ENCODE assay signal across 18 cellular contexts in genomic region chr20:52532674-52533073, GRCh38.
DNase-seq lines count a peak whose midpoint lies in the region; ATAC-seq, FAIRE-seq and TF ChIP-seq lines count a peak whose summit lies in the region.
"Had no signal": no experiment of that assay in that cellular context is flagged by ENCODE, and none has a peak within 500 bp of the region (broad histone marks: within the 10 kb centered on the region; RNA-seq: fewer than 3 reads in every experiment).

No MANE protein-coding gene starts in this region.

- no peak overlapping the region for H3K27ac Mint-ChIP-seq in naive B cell
- H3K27ac Mint-ChIP-seq: CD4-positive, alpha-beta T cell had no signal

- TF ChIP-seq RAD21 in HepG2 (CRISPR knock-in tag; IDR thresholded peaks at IDR 0.05), result no peak

- ATAC-seq in HepG2 (no peak), right lobe of liver (no peak), naive B cell (ENCODE audit: low read depth in 2 of 2) (peak; percentile 37 to 53), foreskin keratinocyte (no peak)

- TF ChIP-seq POLR2A in HepG2 (IDR thresholded peaks at IDR 0.05; ENCODE audit: insufficient read depth in 1 of 2, low read depth in 2 of 2, low read length in 2 of 2), result no peak
- TF ChIP-seq POLR2A in right lobe of liver (IDR thresholded peaks at IDR 0.05), result no peak

- CTCF ChIA-PET in HepG2 (lab: Yijun Ruan, JAX; ENCODE audit: low intra/inter-chr PET ratio, low total read pairs), result no interaction called here

- H3K27me3 ChIP-seq in HepG2 (ENCODE audit: control insufficient read depth in 1 of 2, insufficient read depth in 2 of 2, low read length in 2 of 2), result no peaks in the 10 kb centered on the region
- no peaks in the 10 kb centered on the region for H3K27me3 ChIP-seq in right lobe of liver
- no peaks in the 10 kb centered on the region for H3K27me3 ChIP-seq in foreskin keratinocyte

- H3K4me2 ChIP-seq in HepG2 (ENCODE audit: low read depth, low read length), result no peak overlapping the region

- H3K4me1 ChIP-seq in HepG2 (ENCODE audit: insufficient read depth, low read length), result no peaks in the 10 kb centered on the region
- H3K4me1 ChIP-seq in right lobe of liver, result no peaks in the 10 kb centered on the region
- H3K4me1 ChIP-seq in foreskin keratinocyte, result no peaks in the 10 kb centered on the region
- H3K4me1 ChIP-seq: Caco-2, HAP-1 had no signal

- H3K36me3 ChIP-seq in HepG2 (replicated peaks in 1 of 2; ENCODE audit: control insufficient read depth in 1 of 2, insufficient read depth in 2 of 2, low read length in 2 of 2) (no peaks in the 10 kb centered on the region), right lobe of liver (no peaks in the 10 kb centered on the region)
- H3K36me3 ChIP-seq: HAP-1 had no signal

- no peaks in the 10 kb centered on the region for H3K4me1 Mint-ChIP-seq in naive B cell

- H3K4me3 Mint-ChIP-seq in naive B cell, result no peak overlapping the region
- H3K4me3 Mint-ChIP-seq: CD4-positive, alpha-beta T cell had no signal

- no peaks in the 10 kb centered on the region for H3K36me3 Mint-ChIP-seq in naive B cell

- H3K27ac ChIP-seq in HepG2 (ENCODE audit: extremely low read length, insufficient read depth, low read length), result no peak overlapping the region
- H3K27ac ChIP-seq in right lobe of liver, result no peak overlapping the region
- no peak overlapping the region for H3K27ac ChIP-seq in foreskin keratinocyte
- H3K27ac ChIP-seq: C4-2B, GM23248 had no signal

- H3K9ac ChIP-seq in HepG2 (ENCODE audit: insufficient read depth, low read depth, low read length), result no peak overlapping the region
- H3K9ac ChIP-seq: GM23248 had no signal

- no TSS peak for BruUV-seq in HepG2 (replicated peaks; lab: Mats Ljungman, UMichigan)

- intact Hi-C loops in HepG2 (cut with micrococcal nuclease; ENCODE audit: unreplicated experiment) (no loop called here), right lobe of liver (cut with DNase I) (no loop called here)

- in situ Hi-C loops in HepG2 (cut with HindIII; ENCODE audit: extremely low pct_ligation_motif_present, low pct_unique_long_range_greater_than_20kb), result no loop called here

- POLR2A ChIA-PET in HepG2 (lab: Yijun Ruan, JAX), result no interaction called here

- H3K79me2 ChIP-seq in HepG2 (ENCODE audit: insufficient read depth, low read length), result no peaks in the 10 kb centered on the region

- peaks cover 0 to under 1% (median 0%) of the 10 kb centered on the region in 3 donors for H3K27me3 Mint-ChIP-seq in naive B cell

- no peaks in the 10 kb centered on the region for H4K20me1 ChIP-seq in HepG2 (ENCODE audit: insufficient read depth, low read length)

- TF ChIP-seq EP300 in HepG2 (IDR thresholded peaks at IDR 0.05; ENCODE audit: low read depth in 2 of 2, low read length in 2 of 2) (no peak), HepG2 (CRISPR knock-in tag; IDR thresholded peaks at IDR 0.05; ENCODE audit: borderline replicate concordance) (no peak)

- H3K4me3 ChIP-seq in HepG2 (replicated peaks in 1 of 3; ENCODE audit: insufficient read depth in 1 of 3, low read depth in 2 of 3, low read length in 3 of 3) (no peak overlapping the region), right lobe of liver (no peak overlapping the region), epithelial cell of proximal tubule (ENCODE audit: low read depth, low read length) (no peak overlapping the region)
- H3K4me3 ChIP-seq: GM23248, HAP-1 had no signal

- peaks cover 0 to 8% (median 1%) of the 10 kb centered on the region in 7 donors for H3K9me3 Mint-ChIP-seq in naive B cell
- H3K9me3 Mint-ChIP-seq: CD4-positive, alpha-beta T cell had no signal

- 66% methylated on average over 5 of the region's 5 CpGs for WGBS in HepG2 (ENCODE audit: low lambda C conversion rate)
- WGBS in right lobe of liver (ENCODE audit: insufficient coverage, low coverage, low lambda C conversion rate, missing lambda C conversion rate), result 89% methylated on average over 5 of the region's 5 CpGs

- no peak for DNase-seq in HepG2 (ENCODE audit: low spot score)
- DNase-seq in right lobe of liver, result no peak
- DNase-seq in epithelial cell of proximal tubule (ENCODE audit: low read depth), result peak; percentile 20
- no peak for DNase-seq in naive B cell
- DNase-seq in AG20443 (ENCODE audit: low spot score), result no peak
- DNase-seq in foreskin keratinocyte, result no peak
- DNase-seq: AML-193; Caco-2; CD4-positive, alpha-beta T cell; DMS153; DMS79; GDM1; GM23248; IMR-90 had no signal

- FAIRE-seq in HepG2 (lab: Jason Lieb, UNC), result no peak
- FAIRE-seq: GM12892, GM18507 had no signal

- no peak for TF ChIP-seq CTCF in HepG2 (CRISPR knock-in tag; IDR thresholded peaks at IDR 0.05)
- no peak for TF ChIP-seq CTCF in right lobe of liver (IDR thresholded peaks at IDR 0.05)
- no peak for TF ChIP-seq CTCF in epithelial cell of proximal tubule (conservative IDR thresholded peaks at IDR 0.05; ENCODE audit: low read depth, low read length)
- no peak for TF ChIP-seq CTCF in foreskin keratinocyte (conservative IDR thresholded peaks at IDR 0.05)

- H2AFZ ChIP-seq in HepG2 (ENCODE audit: low read length), result no peak overlapping the region
- H2AFZ ChIP-seq: GM23248 had no signal

- H3K9me3 ChIP-seq in HepG2 (ENCODE audit: low read length) (peaks cover 36% of the 10 kb centered on the region), right lobe of liver (no peaks in the 10 kb centered on the region)
- H3K9me3 ChIP-seq: HAP-1 had no signal

TF ChIP-seq in HepG2, 621 proteins besides CTCF, POLR2A, EP300 and RAD21:
- no peak for TF ChIP-seq MTF1 (CRISPR knock-in tag; IDR thresholded peaks at IDR 0.05)
- TF ChIP-seq ZNF280B (CRISPR knock-in tag; IDR thresholded peaks at IDR 0.05; ENCODE audit: borderline replicate concordance), result no peak
- TF ChIP-seq CREB1 (IDR thresholded peaks at IDR 0.05), result peak; percentile 41
- no peak for TF ChIP-seq CREB1 (CRISPR knock-in tag; IDR thresholded peaks at IDR 0.05)

Comparison
In these comparisons a context has a peak if more than half of its experiments do, and no peak if none do; other contexts are left out.
1. ATAC-seq: peak in naive B cell (2 of 2); none in HepG2 (single experiment), right lobe of liver (0 of 4) and foreskin keratinocyte (single experiment).